ENCODE assay signal across 9 cellular contexts in the genomic region with DNA sequence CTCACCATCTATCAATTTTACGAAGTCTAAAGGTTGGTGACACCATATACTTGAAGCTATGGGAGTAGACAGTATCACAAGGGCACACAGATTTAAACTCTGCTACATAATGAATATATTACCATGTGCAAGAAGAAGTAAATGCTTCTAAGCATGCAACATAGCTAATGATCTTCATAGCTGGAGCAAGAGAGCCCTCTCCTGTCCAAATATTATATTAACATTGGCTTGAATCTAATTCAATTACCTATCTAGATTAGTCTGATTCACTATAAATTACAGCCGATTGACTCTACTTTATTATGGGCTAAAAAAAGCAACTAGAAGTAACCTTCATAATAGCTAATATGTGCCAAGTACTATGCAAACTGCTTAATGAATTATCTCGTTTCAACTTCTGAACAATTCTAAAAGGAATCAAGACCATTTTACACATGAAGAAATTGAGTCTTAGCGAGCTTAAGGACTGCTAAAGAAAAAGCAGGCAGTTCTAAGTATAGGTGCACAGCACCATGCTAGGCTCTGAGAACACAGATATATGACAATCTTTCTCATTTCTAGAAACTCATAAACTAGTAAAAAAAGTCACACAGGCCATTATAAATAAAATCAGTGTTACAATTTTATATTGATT. TPM values are rescaled to one million over a fixed set of nuclear protein-coding genes. Genes with fewer than 3 reads are reported as not detected.
DNase-seq lines count a peak whose midpoint lies in the region; ATAC-seq and TF ChIP-seq lines count a peak whose summit lies in the region.
"Had no signal": no experiment of that assay in that cellular context is flagged by ENCODE, and none has a peak within 500 bp of the region (broad histone marks: within the 10 kb centered on the region; RNA-seq: fewer than 3 reads in every experiment).

No MANE protein-coding gene starts in this region.

- DNase-seq in COR-L47 (lab: John Stamatoyannopoulos, UW) (peak; percentile 29), SHP77 (lab: John Stamatoyannopoulos, UW) (peak; percentile 3 to 20), fibroblast of villous mesenchyme (ENCODE audit: low read depth) (peak; percentile 48), tibial artery (no peak), esophagus squamous epithelium (lab: John Stamatoyannopoulos, UW) (no peak)

- no peak for TF ChIP-seq POLR2A in esophagus squamous epithelium (IDR thresholded peaks at IDR 0.05)

- no peak overlapping the region for H3K9ac ChIP-seq in KMS-11

- H3K36me3 ChIP-seq in KMS-11 (ENCODE audit: insufficient read depth) = no peaks in the 10 kb centered on the region
- peaks cover 15 to 68% (median 28%) of the 10 kb centered on the region in 3 donors for H3K36me3 ChIP-seq in tibial artery
- H3K36me3 ChIP-seq in esophagus squamous epithelium = peaks cover 0 to 86% (median 5%) of the 10 kb centered on the region in 3 donors

- no peak overlapping the region for H3K4me3 ChIP-seq in KMS-11 (IDR thresholded peaks at IDR 0.05; ENCODE audit: insufficient read depth, low read depth, low read length)
- H3K4me3 ChIP-seq in fibroblast of villous mesenchyme (ENCODE audit: low read depth, low read length) = no peak overlapping the region
- H3K4me3 ChIP-seq in tibial artery = no peak overlapping the region
- H3K4me3 ChIP-seq in esophagus squamous epithelium = no peak overlapping the region

- WGBS in esophagus squamous epithelium, 2 donors = 60% methylated on average over 4 of the region's 4 CpGs

- H3K79me2 ChIP-seq in KMS-11 (ENCODE audit: insufficient read depth, low read depth) = no peaks in the 10 kb centered on the region

- ATAC-seq in GM19455 (IDR thresholded peaks at IDR 0.05; ENCODE audit: unreplicated experiment) (no peak), GM19467 (IDR thresholded peaks at IDR 0.05; ENCODE audit: unreplicated experiment) (no peak)

- no peaks in the 10 kb centered on the region for H3K4me1 ChIP-seq in KMS-11 (ENCODE audit: low read depth, poor library complexity, severe bottlenecking)
- no peaks in the 10 kb centered on the region for H3K4me1 ChIP-seq in tibial artery
- H3K4me1 ChIP-seq in esophagus squamous epithelium = no peaks in the 10 kb centered on the region

- H3K4me2 ChIP-seq in KMS-11 = no peak overlapping the region

- H3K27me3 ChIP-seq in KMS-11 (ENCODE audit: insufficient read depth, low read depth) = no peaks in the 10 kb centered on the region
- no peaks in the 10 kb centered on the region for H3K27me3 ChIP-seq in tibial artery
- no peaks in the 10 kb centered on the region for H3K27me3 ChIP-seq in esophagus squamous epithelium

- no peaks in the 10 kb centered on the region for H4K20me1 ChIP-seq in KMS-11 (ENCODE audit: insufficient read depth)

- TF ChIP-seq CTCF in KMS-11 (conservative IDR thresholded peaks at IDR 0.05; ENCODE audit: low read depth, low read length) (peak; percentile 54; the same call in 1 of the 2 replicates), fibroblast of villous mesenchyme (IDR thresholded peaks at IDR 0.05; ENCODE audit: insufficient read depth, low read depth, low read length) (peak; percentile 39), tibial artery (IDR thresholded peaks at IDR 0.05) (peak; percentile 17 to 44), esophagus squamous epithelium (IDR thresholded peaks at IDR 0.05) (peak in 3 of 6 experiments; percentile 21 to 56 (median 22))

- intact Hi-C loops in tibial artery (cut with DNase I; ENCODE audit: low total_unique reads) = no loop called here
- intact Hi-C loops in esophagus squamous epithelium (cut with DNase I) = no loop called here

- no peak overlapping the region for H2AFZ ChIP-seq in KMS-11 (ENCODE audit: low read depth)

- no peaks in the 10 kb centered on the region for H3K9me3 ChIP-seq in tibial artery
- no peaks in the 10 kb centered on the region for H3K9me3 ChIP-seq in esophagus squamous epithelium

- no peak overlapping the region for H3K27ac ChIP-seq in KMS-11
- H3K27ac ChIP-seq in tibial artery = no peak overlapping the region
- H3K27ac ChIP-seq in esophagus squamous epithelium = no peak overlapping the region
- H3K27ac ChIP-seq: epithelial cell of prostate had no signal

RNA-seq across cellular contexts. Expression of gene FRA10AC1, which starts 21.9 kb away (rescaled TPM):
- 6.0 and 11.3 TPM in 2 replicates for total RNA-seq in fibroblast of villous mesenchyme
- total RNA-seq in esophagus squamous epithelium = 10 to 100 TPM in 1 of 4 donors, 1 to 10 TPM in 3; 5.0 to 12.0 (median 5.9) TPM

Comparison
In these comparisons a context has a peak if more than half of its experiments do, and no peak if none do; other contexts are left out.
1. DNase-seq: peak in COR-L47 (single experiment), SHP77 (2 of 2) and fibroblast of villous mesenchyme (single experiment); none in tibial artery (0 of 2) and esophagus squamous epithelium (single experiment).